Comparison of ENCODE assay signal across 1 cellular context in genomic region chr17:17701112-17701511, GRCh38.
TF ChIP-seq lines count a peak whose summit lies in the region.

No MANE protein-coding gene starts in this region.

TF ChIP-seq in HepG2, 621 proteins besides CTCF, POLR2A, EP300 and RAD21:
- TF ChIP-seq PHF21A (CRISPR knock-in tag; IDR thresholded peaks at IDR 0.05), result no peak
- no peak for TF ChIP-seq TFDP2 (CRISPR knock-in tag; IDR thresholded peaks at IDR 0.05)
- no peak for TF ChIP-seq DBP (CRISPR knock-in tag; IDR thresholded peaks at IDR 0.05; ENCODE audit: not compliant biosample characterization)
- TF ChIP-seq REPIN1 (CRISPR knock-in tag; IDR thresholded peaks at IDR 0.05; ENCODE audit: borderline replicate concordance, low read depth), result no peak
- TF ChIP-seq CERS6 (CRISPR knock-in tag; IDR thresholded peaks at IDR 0.05), result no peak
- TF ChIP-seq ZNF609 (CRISPR knock-in tag; IDR thresholded peaks at IDR 0.05; ENCODE audit: borderline replicate concordance), result no peak
- TF ChIP-seq AKAP8 (CRISPR knock-in tag; IDR thresholded peaks at IDR 0.05), result no peak
- no peak for TF ChIP-seq STAT6 (CRISPR knock-in tag; IDR thresholded peaks at IDR 0.05; ENCODE audit: borderline replicate concordance)
- no peak for TF ChIP-seq ZBTB10 (CRISPR knock-in tag; IDR thresholded peaks at IDR 0.05; ENCODE audit: borderline replicate concordance)
- TF ChIP-seq CENPBD1 (CRISPR knock-in tag; IDR thresholded peaks at IDR 0.05; ENCODE audit: borderline replicate concordance, low read depth), result no peak
- no peak for TF ChIP-seq GABPB1 (CRISPR knock-in tag; IDR thresholded peaks at IDR 0.05)
- TF ChIP-seq ZUFSP (CRISPR knock-in tag; IDR thresholded peaks at IDR 0.05; ENCODE audit: borderline replicate concordance), result no peak
- TF ChIP-seq YEATS2 (CRISPR knock-in tag; IDR thresholded peaks at IDR 0.05; ENCODE audit: borderline replicate concordance), result no peak
- no peak for TF ChIP-seq RNF2 (conservative IDR thresholded peaks at IDR 0.05; ENCODE audit: low read depth)
- TF ChIP-seq ZNF790 (CRISPR knock-in tag; IDR thresholded peaks at IDR 0.05; ENCODE audit: borderline replicate concordance), result no peak
- no peak for TF ChIP-seq ATAD3A (CRISPR knock-in tag; IDR thresholded peaks at IDR 0.05)
- TF ChIP-seq ZNF432 (CRISPR knock-in tag; IDR thresholded peaks at IDR 0.05; ENCODE audit: borderline replicate concordance), result no peak
- TF ChIP-seq ZNF570 (CRISPR knock-in tag; IDR thresholded peaks at IDR 0.05; ENCODE audit: borderline replicate concordance), result no peak
- TF ChIP-seq HOXA5 (CRISPR knock-in tag; IDR thresholded peaks at IDR 0.05), result no peak
- no peak for TF ChIP-seq ZNF788 (CRISPR knock-in tag; IDR thresholded peaks at IDR 0.05; ENCODE audit: borderline replicate concordance)
